Comparison of ENCODE assay signal across 9 cellular contexts in the genomic region with DNA sequence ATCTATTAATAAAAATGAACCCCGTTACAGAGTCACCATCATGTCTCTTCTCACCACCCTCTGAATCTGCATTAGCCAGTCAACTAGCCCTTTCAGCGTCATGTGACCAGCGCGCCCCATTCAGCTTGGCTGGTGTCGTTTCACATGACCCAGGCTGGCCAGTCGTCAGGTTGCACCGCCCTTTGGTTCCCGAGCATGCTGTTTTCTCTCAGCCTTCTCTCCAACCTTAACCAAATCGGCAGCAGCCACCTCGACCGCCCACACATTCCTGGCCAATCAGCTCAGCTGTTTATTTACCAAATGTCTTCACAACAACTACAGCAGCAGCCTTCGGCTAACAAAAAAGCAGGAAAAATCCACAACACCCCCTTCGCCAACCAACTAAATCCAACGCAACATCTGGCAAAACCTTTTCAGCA. TPM values are rescaled to one million over a fixed set of nuclear protein-coding genes. Genes with fewer than 3 reads are reported as not detected.
DNase-seq lines count a peak whose midpoint lies in the region; ATAC-seq and TF ChIP-seq lines count a peak whose summit lies in the region.
"Had no signal": no experiment of that assay in that cellular context is flagged by ENCODE, and none has a peak within 500 bp of the region (broad histone marks: within the 10 kb centered on the region; RNA-seq: fewer than 3 reads in every experiment).

No MANE protein-coding gene starts in this region.

- H3K36me3 ChIP-seq in uterus, result no peaks in the 10 kb centered on the region

- H3K27ac Mint-ChIP-seq in IgD-negative memory B cell, result peak overlapping the region in 2 of 3 donors; percentile 80 to 90
- peak overlapping the region; percentile 79 for H3K27ac Mint-ChIP-seq in activated CD8-positive, alpha-beta memory T cell treated with anti-CD3 and anti-CD28 coated beads, Interleukin-2, amount 10 ng/mL, durations not matched to agents 7 days and 5 days
- H3K27ac Mint-ChIP-seq in neural crest cell (ENCODE audit: unreplicated experiment), result no peak overlapping the region

- H3K36me3 Mint-ChIP-seq in IgD-negative memory B cell (peaks cover 18% of the 10 kb centered on the region), neural crest cell (ENCODE audit: low read depth) (peaks cover 64% of the 10 kb centered on the region)
- peaks cover 97% of the 10 kb centered on the region for H3K36me3 Mint-ChIP-seq in activated CD8-positive, alpha-beta memory T cell treated with anti-CD3 and anti-CD28 coated beads, Interleukin-2, amount 10 ng/mL, durations not matched to agents 7 days and 5 days

- no peak for TF ChIP-seq POLR2A in uterus (IDR thresholded peaks at IDR 0.05)

- peak; percentile 83 for ATAC-seq in activated CD8-positive, alpha-beta memory T cell treated with anti-CD3 and anti-CD28 coated beads, Interleukin-2, amount 10 ng/mL, durations not matched to agents 7 days and 5 days
- ATAC-seq in HG02884 (IDR thresholded peaks at IDR 0.05; ENCODE audit: unreplicated experiment), result no peak

- TF ChIP-seq CTCF in epithelial cell of esophagus (IDR thresholded peaks at IDR 0.05; ENCODE audit: insufficient read depth, low read depth, low read length, missing control alignments), result no peak
- no peak for TF ChIP-seq CTCF in neural crest cell (conservative IDR thresholded peaks at IDR 0.05)
- TF ChIP-seq CTCF in uterus (IDR thresholded peaks at IDR 0.05), result no peak

- H3K4me3 ChIP-seq in epithelial cell of esophagus (ENCODE audit: low read length), result peak overlapping the region; percentile 100
- peak overlapping the region in 1 of 2 donors; percentile 27 for H3K4me3 ChIP-seq in uterus
- H3K4me3 ChIP-seq: SJCRH30 had no signal

- H3K4me1 Mint-ChIP-seq in IgD-negative memory B cell, result peaks cover 35 to 56% (median 54%) of the 10 kb centered on the region in 3 donors
- peaks cover 73% of the 10 kb centered on the region for H3K4me1 Mint-ChIP-seq in activated CD8-positive, alpha-beta memory T cell treated with anti-CD3 and anti-CD28 coated beads, Interleukin-2, amount 10 ng/mL, durations not matched to agents 7 days and 5 days
- peaks cover 77% of the 10 kb centered on the region for H3K4me1 Mint-ChIP-seq in neural crest cell

- no peaks in the 10 kb centered on the region for H3K9me3 ChIP-seq in uterus
- H3K9me3 ChIP-seq: SJCRH30 had no signal

- H3K27ac ChIP-seq in uterus, result peak overlapping the region; percentile 14 to 100
- H3K27ac ChIP-seq: SJCRH30 had no signal

- peak overlapping the region in 3 of 4 donors; percentile 82 to 94 (median 83) for H3K4me3 Mint-ChIP-seq in IgD-negative memory B cell
- peak overlapping the region; percentile 98 for H3K4me3 Mint-ChIP-seq in activated CD8-positive, alpha-beta memory T cell treated with anti-CD3 and anti-CD28 coated beads, Interleukin-2, amount 10 ng/mL, durations not matched to agents 7 days and 5 days
- H3K4me3 Mint-ChIP-seq in neural crest cell, result peak overlapping the region; percentile 97

- intact Hi-C loops in uterus (cut with DNase I; ENCODE audit: low total_unique reads), result no loop called here

- H3K9me3 Mint-ChIP-seq in IgD-negative memory B cell (no peaks in the 10 kb centered on the region), neural crest cell (no peaks in the 10 kb centered on the region)
- no peaks in the 10 kb centered on the region for H3K9me3 Mint-ChIP-seq in activated CD8-positive, alpha-beta memory T cell treated with anti-CD3 and anti-CD28 coated beads, Interleukin-2, amount 10 ng/mL, durations not matched to agents 7 days and 5 days (ENCODE audit: low read depth)

- peaks cover 3 to 12% of the 10 kb centered on the region in 2 donors for H3K4me1 ChIP-seq in uterus

- CTCF ChIA-PET in activated CD8-positive, alpha-beta memory T cell treated with anti-CD3 and anti-CD28 coated beads, Interleukin-2, amount 10 ng/mL, durations not matched to agents 7 days and 5 days (lab: Charles Lee), result interaction anchor here (0.8 to 5.7 kb wide), 4 partner anchors 10 to 160 kb away, joined by 4 to 27 read pairs (median 13); no protein-coding TSS in a partner anchor

- peak; percentile 87 for DNase-seq in activated CD8-positive, alpha-beta memory T cell treated with anti-CD3 and anti-CD28 coated beads, Interleukin-2, amount 10 ng/mL, durations not matched to agents 7 days and 5 days
- DNase-seq in epithelial cell of esophagus (ENCODE audit: low read depth) (peak; percentile 86), neural crest cell (ENCODE audit: low read depth, low spot score) (peak; percentile 35), uterus (peak in 1 of 2 donors; percentile 35), NCI-H1092 treated with DMSO at 0.1 percent for 48 hours (lab: John Stamatoyannopoulos, UW) (no peak)
- DNase-seq in NK-92 treated with Interleukin-12 subunit alpha and Interleukin-12 subunit beta, amount 100 ng/mL, for 24 hours (lab: John Stamatoyannopoulos, UW), result no peak

- H3K27me3 ChIP-seq in uterus, result no peaks in the 10 kb centered on the region
- H3K27me3 ChIP-seq: SJCRH30 had no signal

- H3K27me3 Mint-ChIP-seq in IgD-negative memory B cell (no peaks in the 10 kb centered on the region), neural crest cell (ENCODE audit: low read depth) (peaks cover 42% of the 10 kb centered on the region)
- H3K27me3 Mint-ChIP-seq in activated CD8-positive, alpha-beta memory T cell treated with anti-CD3 and anti-CD28 coated beads, Interleukin-2, amount 10 ng/mL, durations not matched to agents 7 days and 5 days, result no peaks in the 10 kb centered on the region

RNA-seq across cellular contexts. Expression of gene SRSF3, which starts 5.6 kb away (rescaled TPM):
- 384 TPM for polyA plus RNA-seq in IgD-negative memory B cell
- total RNA-seq in activated CD8-positive, alpha-beta memory T cell treated with anti-CD3 and anti-CD28 coated beads, Interleukin-2, amount 10 ng/mL, durations not matched to agents 7 days and 5 days, result 100 to 1,000 TPM; 416 to 514 TPM
- total RNA-seq in neural crest cell, result 611 and 636 TPM in 2 replicates
- total RNA-seq in uterus, result 100 to 1,000 TPM in 3 of 4 donors, 10 to 100 TPM in 1; 98.8 to 239 (median 179) TPM

RNA-seq across cellular contexts. Expression of gene STK38, which starts 52.5 kb away (rescaled TPM):
- polyA plus RNA-seq in IgD-negative memory B cell, result 61.6 TPM
- 10 to 100 TPM; 47.7 to 54.7 TPM for total RNA-seq in activated CD8-positive, alpha-beta memory T cell treated with anti-CD3 and anti-CD28 coated beads, Interleukin-2, amount 10 ng/mL, durations not matched to agents 7 days and 5 days
- total RNA-seq in neural crest cell, result 26.8 and 27.7 TPM in 2 replicates
- total RNA-seq in uterus, result 10 to 100 TPM; 10.6 to 30.0 (median 20.5) TPM

Comparison
In these comparisons a context has a peak if more than half of its experiments do, and no peak if none do; other contexts are left out.
1. DNase-seq: peak in activated CD8-positive, alpha-beta memory T cell treated with anti-CD3 and anti-CD28 coated beads, Interleukin-2, amount 10 ng/mL, durations not matched to agents 7 days and 5 days (single experiment), epithelial cell of esophagus (single experiment) and neural crest cell (single experiment); none in NK-92 treated with Interleukin-12 subunit alpha and Interleukin-12 subunit beta, amount 100 ng/mL, for 24 hours (single experiment) and NCI-H1092 treated with DMSO at 0.1 percent for 48 hours (single experiment).
2. Peak in every context shown above with its lines, with median percentiles within 50 percentile points of each other: H3K4me3 Mint-ChIP-seq.